Comparison of ENCODE assay signal across 2 cellular contexts in the genomic region with DNA sequence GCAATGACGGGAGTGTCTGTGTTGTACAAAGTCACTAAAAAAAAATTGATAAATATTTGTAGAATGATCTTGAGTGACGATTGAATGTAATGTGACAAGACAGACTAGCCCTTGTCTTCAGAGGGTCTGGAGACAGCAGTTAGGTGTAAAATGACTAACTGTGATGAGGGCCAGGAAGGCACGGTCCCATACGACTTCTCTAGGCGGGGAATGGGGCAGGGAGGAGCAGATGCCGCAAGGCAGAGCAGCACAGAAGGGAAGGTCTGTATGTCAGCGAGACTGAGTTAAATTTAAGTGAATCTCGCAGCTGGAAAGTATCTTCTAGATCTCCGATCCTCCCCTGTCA.
TF ChIP-seq lines count a peak whose summit lies in the region.

No MANE protein-coding gene starts in this region.

TF ChIP-seq in GM12878, 131 proteins besides CTCF, POLR2A, EP300 and RAD21:
- TF ChIP-seq RELB (IDR thresholded peaks at IDR 0.05; ENCODE audit: low read depth), result no peak
- no peak for TF ChIP-seq NFXL1 (IDR thresholded peaks at IDR 0.05; ENCODE audit: borderline replicate concordance)
- TF ChIP-seq SRF (IDR thresholded peaks at IDR 0.05; ENCODE audit: low read depth in 2 of 2, low read length in 2 of 2), result no peak
- no peak for TF ChIP-seq RCOR1 (conservative IDR thresholded peaks at IDR 0.05; ENCODE audit: low read depth, low read length)
- TF ChIP-seq, protein P1, sequence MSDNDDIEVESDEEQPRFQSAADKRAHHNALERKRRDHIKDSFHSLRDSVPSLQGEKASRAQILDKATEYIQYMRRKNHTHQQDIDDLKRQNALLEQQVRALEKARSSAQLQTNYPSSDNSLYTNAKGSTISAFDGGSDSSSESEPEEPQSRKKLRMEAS (IDR thresholded peaks at IDR 0.05; ENCODE audit: low read depth, low read length), result no peak

TF ChIP-seq in HepG2, 621 proteins besides CTCF, POLR2A, EP300 and RAD21:
- TF ChIP-seq TCF12 (IDR thresholded peaks at IDR 0.05) (no peak), TCF12 (CRISPR knock-in tag; IDR thresholded peaks at IDR 0.05) (no peak), ZNF121 (CRISPR knock-in tag; IDR thresholded peaks at IDR 0.05) (peak; percentile 83), ZNF3 (CRISPR knock-in tag; IDR thresholded peaks at IDR 0.05) (peak; percentile 83; the same call in 1 of the 2 replicates), NR3C1 (CRISPR knock-in tag; IDR thresholded peaks at IDR 0.05) (no peak), NAIF1 (CRISPR knock-in tag; IDR thresholded peaks at IDR 0.05; ENCODE audit: borderline replicate concordance) (0 out of 2 replicates have a peak, but pooled peaks have one; percentile 22), ZMYM4 (CRISPR knock-in tag; IDR thresholded peaks at IDR 0.05) (no peak)
- TF ChIP-seq, protein P2, sequence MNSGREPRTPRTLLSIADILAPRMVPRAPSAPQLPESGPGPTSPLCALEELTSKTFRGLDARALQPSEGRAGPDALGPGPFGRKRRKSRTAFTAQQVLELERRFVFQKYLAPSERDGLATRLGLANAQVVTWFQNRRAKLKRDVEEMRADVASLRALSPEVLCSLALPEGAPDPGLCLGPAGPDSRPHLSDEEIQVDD (CRISPR knock-in tag; IDR thresholded peaks at IDR 0.05; ENCODE audit: borderline replicate concordance), result 0 out of 2 replicates have a peak, but pooled peaks have one; percentile 30
TF ChIP-seq in HepG2: peak in this region for 4.
